In genomic region chr13:45434556-45435371, GRCh38 we compare ENCODE assay signal across 15 cellular contexts. TPM values are rescaled to one million over a fixed set of nuclear protein-coding genes. Genes with fewer than 3 reads are reported as not detected.
A peak's percentile ranks its signal among the peaks of the same experiment; 100 is the strongest.
DNase-seq lines count a peak whose midpoint lies in the region; ATAC-seq and TF ChIP-seq lines count a peak whose summit lies in the region.
"Had no signal": no experiment of that assay in that cellular context is flagged by ENCODE, and none has a peak within 500 bp of the region (broad histone marks: within the 10 kb centered on the region; RNA-seq: fewer than 3 reads in every experiment).

No MANE protein-coding gene starts in this region.

- H3K27ac ChIP-seq in right lobe of liver: peak overlapping the region; percentile 47 to 99 (median 98)
- peak overlapping the region in 1 of 4 donors; percentile 5 for H3K27ac ChIP-seq in gastrocnemius medialis

- intact Hi-C loops in right lobe of liver (cut with DNase I): no loop called here
- intact Hi-C loops in gastrocnemius medialis (cut with DNase I; ENCODE audit: low total_unique reads): no loop called here

- DNase-seq in DMS153 (lab: John Stamatoyannopoulos, UW): peak; percentile 39
- DNase-seq in LNCaP clone FGC (ENCODE audit: low read depth): peak; percentile 36
- DNase-seq in SHP77 treated with DMSO at 0.1 percent for 48 hours (lab: John Stamatoyannopoulos, UW): peak; percentile 39
- DNase-seq in right lobe of liver: peak in 1 of 3 donors; percentile 63
- DNase-seq in gastrocnemius medialis: no peak
- DNase-seq in NCI-H187 treated with DMSO at 0.1 percent for 48 hours (lab: John Stamatoyannopoulos, UW): no peak
- no peak for DNase-seq in stimulated activated naive CD4-positive, alpha-beta T cell treated with Interleukin-2 at 50 U/mL for 16 hours (lab: John Stamatoyannopoulos, UW)
- no peak for DNase-seq in hypothalamus (lab: John Stamatoyannopoulos, UW)
- DNase-seq: CD4-positive, alpha-beta T cell; KG1; NCI-H1436; NCI-H446; SIG-M5 had no signal

- TF ChIP-seq CTCF in LNCaP clone FGC (IDR thresholded peaks at IDR 0.05; ENCODE audit: control insufficient read depth, extremely low read depth, insufficient read depth): no peak
- no peak for TF ChIP-seq CTCF in right lobe of liver (IDR thresholded peaks at IDR 0.05)
- no peak for TF ChIP-seq CTCF in gastrocnemius medialis (IDR thresholded peaks at IDR 0.05 in 4 of 5, conservative IDR thresholded peaks at IDR 0.05 in 1 of 5)

- H3K4me3 ChIP-seq in LNCaP clone FGC (ENCODE audit: low read depth, low read length) (no peak overlapping the region), right lobe of liver (peak overlapping the region in 2 of 3 donors; percentile 18 to 37), gastrocnemius medialis (no peak overlapping the region)
- H3K4me3 ChIP-seq: GM23338, Peyer's patch had no signal

- H3K9me3 ChIP-seq in right lobe of liver (no peaks in the 10 kb centered on the region), gastrocnemius medialis (no peaks in the 10 kb centered on the region)
- H3K9me3 ChIP-seq: Peyer's patch had no signal

- in situ Hi-C loops in gastrocnemius medialis (cut with MboI; ENCODE audit: low sequenced_read_pairs in 4 of 4): no loop called here

- peak; percentile 53 to 72 (median 64) for ATAC-seq in right lobe of liver
- ATAC-seq in gastrocnemius medialis: no peak
- ATAC-seq: GM23338 had no signal

- TF ChIP-seq POLR2A in right lobe of liver (IDR thresholded peaks at IDR 0.05): peak; percentile 70
- no peak for TF ChIP-seq POLR2A in gastrocnemius medialis (IDR thresholded peaks at IDR 0.05)

- H3K27me3 ChIP-seq in right lobe of liver: no peaks in the 10 kb centered on the region
- no peaks in the 10 kb centered on the region for H3K27me3 ChIP-seq in gastrocnemius medialis
- H3K27me3 ChIP-seq: Peyer's patch had no signal

- 16% methylated on average over 7 of the region's 8 CpGs for WGBS in right lobe of liver (ENCODE audit: insufficient coverage, low coverage, low lambda C conversion rate, missing lambda C conversion rate)

- H3K4me1 ChIP-seq in right lobe of liver (peaks cover 0 to 36% (median 9%) of the 10 kb centered on the region in 4 donors), gastrocnemius medialis (peaks cover 12 to 13% of the 10 kb centered on the region in 2 donors)

- H3K36me3 ChIP-seq in right lobe of liver (no peaks in the 10 kb centered on the region), gastrocnemius medialis (no peaks in the 10 kb centered on the region)
- H3K36me3 ChIP-seq: Peyer's patch had no signal

RNA-seq across cellular contexts. Expression of gene SLC25A30, which starts 16.6 kb away (rescaled TPM):
- total RNA-seq in right lobe of liver (10 to 100 TPM; 16.1 to 60.4 (median 45.0) TPM), gastrocnemius medialis (10 to 100 TPM in 3 of 4 donors, 1 to 10 TPM in 1; 4.2 to 27.1 (median 14.6) TPM)

RNA-seq across cellular contexts. Expression of gene COG3, which starts 30.0 kb away (rescaled TPM):
- total RNA-seq in right lobe of liver (10 to 100 TPM; 18.9 to 66.3 (median 36.8) TPM), gastrocnemius medialis (10 to 100 TPM; 10.4 to 20.3 (median 17.8) TPM)

Comparison
In these comparisons a context has a peak if more than half of its experiments do, and no peak if none do; other contexts are left out.
1. DNase-seq: peak in DMS153 (single experiment), LNCaP clone FGC (single experiment) and SHP77 treated with DMSO at 0.1 percent for 48 hours (single experiment); none in gastrocnemius medialis (0 of 2), NCI-H187 treated with DMSO at 0.1 percent for 48 hours (single experiment), stimulated activated naive CD4-positive, alpha-beta T cell treated with Interleukin-2 at 50 U/mL for 16 hours (single experiment) and hypothalamus (0 of 51).
2. H3K4me3 ChIP-seq: peak in right lobe of liver (2 of 3); none in LNCaP clone FGC (single experiment) and gastrocnemius medialis (0 of 4).
3. ATAC-seq: peak in right lobe of liver (4 of 4); none in gastrocnemius medialis (0 of 2).